ENCODE assay signal across 8 cellular contexts in genomic region chr17:46772013-46772878, GRCh38. TPM values are rescaled to one million over a fixed set of nuclear protein-coding genes. Genes with fewer than 3 reads are reported as not detected.
A peak's percentile ranks its signal among the peaks of the same experiment; 100 is the strongest.
DNase-seq lines count a peak whose midpoint lies in the region; ATAC-seq, FAIRE-seq and TF ChIP-seq lines count a peak whose summit lies in the region.

No MANE protein-coding gene starts in this region.

- H3K4me1 ChIP-seq in astrocyte (ENCODE audit: insufficient read depth, low read length): peaks cover 3% of the 10 kb centered on the region

- peak overlapping the region; percentile 48 for H3K4me3 ChIP-seq in astrocyte (ENCODE audit: insufficient read depth, low read depth, low read length)

- H3K27ac Mint-ChIP-seq in astrocyte (ENCODE audit: unreplicated experiment): peak overlapping the region; percentile 58

- H2AFZ ChIP-seq in astrocyte (ENCODE audit: low read depth, low read length): peak overlapping the region; percentile 62

- no peaks in the 10 kb centered on the region for H4K20me1 ChIP-seq in astrocyte (ENCODE audit: insufficient read depth, low read length)

- H3K36me3 Mint-ChIP-seq in astrocyte (ENCODE audit: low read depth, unreplicated experiment): peaks cover 4% of the 10 kb centered on the region

- no peaks in the 10 kb centered on the region for H3K9me3 ChIP-seq in astrocyte (ENCODE audit: insufficient read depth, low read depth, low read length)

- H3K4me2 ChIP-seq in astrocyte (ENCODE audit: low read length): peak overlapping the region; percentile 84

- peaks cover 10% of the 10 kb centered on the region for H3K27me3 Mint-ChIP-seq in astrocyte (ENCODE audit: low read depth, unreplicated experiment)

- H3K4me1 Mint-ChIP-seq in astrocyte (ENCODE audit: low read depth, unreplicated experiment): no peaks in the 10 kb centered on the region

- no peak for ATAC-seq in HG03432 (IDR thresholded peaks at IDR 0.05; ENCODE audit: unreplicated experiment)

- DNase-seq in NCI-H2196 (lab: John Stamatoyannopoulos, UW; ENCODE audit: unreplicated experiment) (peak; percentile 36), NCI-H2196 treated with DMSO at 0.1 percent for 48 hours (lab: John Stamatoyannopoulos, UW; ENCODE audit: unreplicated experiment) (no peak), NCI-H146 treated with DMSO at 0.1 percent for 48 hours (lab: John Stamatoyannopoulos, UW; ENCODE audit: unreplicated experiment) (peak; percentile 64), astrocyte (ENCODE audit: low read depth) (no peak), iPS-NIHi7 (ENCODE audit: extremely low spot score) (peak; percentile 75), ureter (ENCODE audit: low spot score) (no peak)
- peak; percentile 38 for DNase-seq in stimulated activated CD8-positive, alpha-beta memory T cell treated with anti-CD3 and anti-CD28 coated beads, Interleukin-4, amount 100 ng/mL, for 48 hours

- no peaks in the 10 kb centered on the region for H3K79me2 ChIP-seq in astrocyte (ENCODE audit: insufficient read depth, low read length)

- peak overlapping the region; percentile 77 for H3K4me3 Mint-ChIP-seq in astrocyte (ENCODE audit: unreplicated experiment)

- peaks cover 3% of the 10 kb centered on the region for H3K9me3 Mint-ChIP-seq in astrocyte (ENCODE audit: unreplicated experiment)

- H3K27ac ChIP-seq in astrocyte (ENCODE audit: low read depth, low read length): no peak overlapping the region

- H3K36me3 ChIP-seq in astrocyte (ENCODE audit: insufficient read depth, low read length): no peaks in the 10 kb centered on the region

- H3K27me3 ChIP-seq in astrocyte (ENCODE audit: insufficient read depth, low read length): no peaks in the 10 kb centered on the region

- peak overlapping the region; percentile 68 for H3K9ac ChIP-seq in astrocyte (ENCODE audit: low read length)

- no peak for FAIRE-seq in astrocyte (lab: Jason Lieb, UNC)

- no peak for TF ChIP-seq CTCF in astrocyte (IDR thresholded peaks at IDR 0.05; ENCODE audit: insufficient read depth, low read depth, low read length)

RNA-seq across cellular contexts. Expression of gene WNT3, which starts 46.2 kb away (rescaled TPM):
- total RNA-seq in astrocyte: 2.4 TPM in 2 replicates
- 1.0 TPM for total RNA-seq in ureter

Comparison
In these comparisons a context has a peak if more than half of its experiments do, and no peak if none do; other contexts are left out.
1. DNase-seq: peak in NCI-H2196 (single experiment), NCI-H146 treated with DMSO at 0.1 percent for 48 hours (single experiment), iPS-NIHi7 (single experiment) and stimulated activated CD8-positive, alpha-beta memory T cell treated with anti-CD3 and anti-CD28 coated beads, Interleukin-4, amount 100 ng/mL, for 48 hours (single experiment); none in NCI-H2196 treated with DMSO at 0.1 percent for 48 hours (single experiment), astrocyte (single experiment) and ureter (single experiment).